ENCODE assay signal across 1 cellular context in the genomic region with DNA sequence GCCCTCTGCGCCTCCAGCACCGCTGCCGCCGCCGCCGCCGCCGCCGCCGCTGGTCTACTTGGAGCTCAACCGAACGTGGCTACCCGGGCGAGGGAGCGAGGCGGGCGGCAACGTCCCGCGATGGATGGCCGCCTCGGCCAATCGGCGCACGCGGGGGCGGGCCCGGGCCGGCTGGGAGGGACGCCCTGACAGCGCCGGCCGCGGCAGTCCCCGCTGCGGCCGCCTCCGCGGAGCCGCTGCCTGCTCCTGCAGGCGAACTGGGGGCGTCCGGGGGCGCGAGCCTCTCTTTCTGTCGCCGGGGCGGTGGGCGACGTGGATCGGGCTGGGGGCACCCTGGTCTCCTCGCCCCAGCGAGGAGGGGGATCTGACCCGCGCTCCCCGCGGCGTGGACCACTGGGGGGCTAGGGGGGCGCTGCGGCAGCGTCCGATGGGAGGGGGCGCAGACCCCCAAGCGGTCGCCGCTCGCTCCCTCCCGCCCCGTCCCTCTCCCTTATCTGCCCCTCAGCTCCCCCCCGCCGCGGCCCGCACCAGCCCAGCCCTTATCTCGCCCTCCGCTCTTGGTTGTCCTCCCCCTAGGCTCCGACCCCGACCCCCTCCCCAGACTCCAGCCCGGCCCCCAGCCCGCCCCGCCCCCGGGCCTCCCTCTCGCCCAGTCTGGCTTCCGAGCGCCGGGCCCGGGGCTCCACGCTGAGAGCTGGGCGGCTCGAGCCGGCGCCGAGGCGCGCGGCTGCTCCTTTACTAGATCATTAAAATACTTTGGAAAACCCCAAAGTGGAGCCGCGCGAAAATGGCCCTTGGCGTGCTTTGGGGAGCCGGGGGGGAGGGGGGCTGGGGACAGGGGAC.
A peak's percentile ranks its signal among the peaks of the same experiment; 100 is the strongest.
TF ChIP-seq lines count a peak whose summit lies in the region.

Gene SSBP3 (minus strand): TSS at position 56 of the 843 bp plus-strand sequence.

TF ChIP-seq in HepG2, 621 proteins besides CTCF, POLR2A, EP300 and RAD21 (continued from another document and continues in another):
- peak; percentile 49; the same call in 1 of the 2 replicates for TF ChIP-seq SIN3A (IDR thresholded peaks at IDR 0.05; ENCODE audit: borderline replicate concordance, low read depth, low read length)
- TF ChIP-seq FOSL1 (CRISPR knock-in tag; IDR thresholded peaks at IDR 0.05; ENCODE audit: borderline replicate concordance): no peak
- no peak for TF ChIP-seq ZNF18 (CRISPR knock-in tag; IDR thresholded peaks at IDR 0.05; ENCODE audit: insufficient replicate concordance)
- TF ChIP-seq ZNF790 (CRISPR knock-in tag; IDR thresholded peaks at IDR 0.05; ENCODE audit: borderline replicate concordance): no peak
- TF ChIP-seq ZSCAN21 (CRISPR knock-in tag; IDR thresholded peaks at IDR 0.05; ENCODE audit: borderline replicate concordance): 0 out of 2 replicates have a peak, but pooled peaks have one; percentile 30
- TF ChIP-seq HNRNPL (IDR thresholded peaks at IDR 0.05; ENCODE audit: low read depth, low read length): no peak
- TF ChIP-seq MIXL1 (CRISPR knock-in tag; IDR thresholded peaks at IDR 0.05): no peak
- 0 out of 2 replicates have a peak, but pooled peaks have one; percentile 35 for TF ChIP-seq POLR2G (IDR thresholded peaks at IDR 0.05; ENCODE audit: low read depth, low read length)
- no peak for TF ChIP-seq MIER2 (CRISPR knock-in tag; IDR thresholded peaks at IDR 0.05)
- TF ChIP-seq SKI (IDR thresholded peaks at IDR 0.05; ENCODE audit: partially characterized antibody): peak; percentile 28
- TF ChIP-seq ATF4 (CRISPR knock-in tag; IDR thresholded peaks at IDR 0.05): no peak
- TF ChIP-seq ARID2 (CRISPR knock-in tag; IDR thresholded peaks at IDR 0.05; ENCODE audit: borderline replicate concordance): no peak
- peak; percentile 74 for TF ChIP-seq SRSF1 (optimal IDR thresholded peaks at IDR 0.05; ENCODE audit: low read depth, low read length)
- TF ChIP-seq ZNF503 (CRISPR knock-in tag; IDR thresholded peaks at IDR 0.05): no peak
- TF ChIP-seq, protein P1, sequence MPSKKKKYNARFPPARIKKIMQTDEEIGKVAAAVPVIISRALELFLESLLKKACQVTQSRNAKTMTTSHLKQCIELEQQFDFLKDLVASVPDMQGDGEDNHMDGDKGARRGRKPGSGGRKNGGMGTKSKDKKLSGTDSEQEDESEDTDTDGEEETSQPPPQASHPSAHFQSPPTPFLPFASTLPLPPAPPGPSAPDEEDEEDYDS (CRISPR knock-in tag; IDR thresholded peaks at IDR 0.05): 0 out of 2 replicates have a peak, but pooled peaks have one; percentile 18
- no peak for TF ChIP-seq MTA1 (CRISPR knock-in tag; IDR thresholded peaks at IDR 0.05; ENCODE audit: borderline replicate concordance)
- peak; percentile 54; the same call in 1 of the 2 replicates for TF ChIP-seq SAP130 (CRISPR knock-in tag; IDR thresholded peaks at IDR 0.05; ENCODE audit: low read depth)
- TF ChIP-seq CC2D1A (CRISPR knock-in tag; IDR thresholded peaks at IDR 0.05): no peak
- TF ChIP-seq MAFF (IDR thresholded peaks at IDR 0.05; ENCODE audit: low read depth, low read length): no peak
- 0 out of 2 replicates have a peak, but pooled peaks have one; percentile 29 for TF ChIP-seq SRY (CRISPR knock-in tag; IDR thresholded peaks at IDR 0.05)
- no peak for TF ChIP-seq CHCHD3 (CRISPR knock-in tag; IDR thresholded peaks at IDR 0.05)
- no peak for TF ChIP-seq TBX2 (CRISPR knock-in tag; IDR thresholded peaks at IDR 0.05; ENCODE audit: borderline replicate concordance)
- no peak for TF ChIP-seq ZNF615 (CRISPR knock-in tag; IDR thresholded peaks at IDR 0.05; ENCODE audit: borderline replicate concordance)
- peak; percentile 29; the same call in 1 of the 2 replicates for TF ChIP-seq SALL1 (CRISPR knock-in tag; IDR thresholded peaks at IDR 0.05)
- TF ChIP-seq, protein P2, sequence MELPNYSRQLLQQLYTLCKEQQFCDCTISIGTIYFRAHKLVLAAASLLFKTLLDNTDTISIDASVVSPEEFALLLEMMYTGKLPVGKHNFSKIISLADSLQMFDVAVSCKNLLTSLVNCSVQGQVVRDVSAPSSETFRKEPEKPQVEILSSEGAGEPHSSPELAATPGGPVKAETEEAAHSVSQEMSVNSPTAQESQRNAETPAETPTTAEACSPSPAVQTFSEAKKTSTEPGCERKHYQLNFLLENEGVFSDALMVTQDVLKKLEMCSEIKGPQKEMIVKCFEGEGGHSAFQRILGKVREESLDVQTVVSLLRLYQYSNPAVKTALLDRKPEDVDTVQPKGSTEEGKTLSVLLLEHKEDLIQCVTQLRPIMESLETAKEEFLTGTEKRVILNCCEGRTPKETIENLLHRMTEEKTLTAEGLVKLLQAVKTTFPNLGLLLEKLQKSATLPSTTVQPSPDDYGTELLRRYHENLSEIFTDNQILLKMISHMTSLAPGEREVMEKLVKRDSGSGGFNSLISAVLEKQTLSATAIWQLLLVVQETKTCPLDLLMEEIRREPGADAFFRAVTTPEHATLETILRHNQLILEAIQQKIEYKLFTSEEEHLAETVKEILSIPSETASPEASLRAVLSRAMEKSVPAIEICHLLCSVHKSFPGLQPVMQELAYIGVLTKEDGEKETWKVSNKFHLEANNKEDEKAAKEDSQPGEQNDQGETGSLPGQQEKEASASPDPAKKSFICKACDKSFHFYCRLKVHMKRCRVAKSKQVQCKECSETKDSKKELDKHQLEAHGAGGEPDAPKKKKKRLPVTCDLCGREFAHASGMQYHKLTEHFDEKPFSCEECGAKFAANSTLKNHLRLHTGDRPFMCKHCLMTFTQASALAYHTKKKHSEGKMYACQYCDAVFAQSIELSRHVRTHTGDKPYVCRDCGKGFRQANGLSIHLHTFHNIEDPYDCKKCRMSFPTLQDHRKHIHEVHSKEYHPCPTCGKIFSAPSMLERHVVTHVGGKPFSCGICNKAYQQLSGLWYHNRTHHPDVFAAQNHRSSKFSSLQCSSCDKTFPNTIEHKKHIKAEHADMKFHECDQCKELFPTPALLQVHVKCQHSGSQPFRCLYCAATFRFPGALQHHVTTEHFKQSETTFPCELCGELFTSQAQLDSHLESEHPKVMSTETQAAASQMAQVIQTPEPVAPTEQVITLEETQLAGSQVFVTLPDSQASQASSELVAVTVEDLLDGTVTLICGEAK (IDR thresholded peaks at IDR 0.05): no peak
- TF ChIP-seq, protein P2 (CRISPR knock-in tag; IDR thresholded peaks at IDR 0.05): no peak; the same call in 1 of the 2 replicates
- TF ChIP-seq ZBTB43 (CRISPR knock-in tag; conservative IDR thresholded peaks at IDR 0.05): no peak
- no peak for TF ChIP-seq ZKSCAN5 (CRISPR knock-in tag; IDR thresholded peaks at IDR 0.05)
- TF ChIP-seq, protein P3, sequence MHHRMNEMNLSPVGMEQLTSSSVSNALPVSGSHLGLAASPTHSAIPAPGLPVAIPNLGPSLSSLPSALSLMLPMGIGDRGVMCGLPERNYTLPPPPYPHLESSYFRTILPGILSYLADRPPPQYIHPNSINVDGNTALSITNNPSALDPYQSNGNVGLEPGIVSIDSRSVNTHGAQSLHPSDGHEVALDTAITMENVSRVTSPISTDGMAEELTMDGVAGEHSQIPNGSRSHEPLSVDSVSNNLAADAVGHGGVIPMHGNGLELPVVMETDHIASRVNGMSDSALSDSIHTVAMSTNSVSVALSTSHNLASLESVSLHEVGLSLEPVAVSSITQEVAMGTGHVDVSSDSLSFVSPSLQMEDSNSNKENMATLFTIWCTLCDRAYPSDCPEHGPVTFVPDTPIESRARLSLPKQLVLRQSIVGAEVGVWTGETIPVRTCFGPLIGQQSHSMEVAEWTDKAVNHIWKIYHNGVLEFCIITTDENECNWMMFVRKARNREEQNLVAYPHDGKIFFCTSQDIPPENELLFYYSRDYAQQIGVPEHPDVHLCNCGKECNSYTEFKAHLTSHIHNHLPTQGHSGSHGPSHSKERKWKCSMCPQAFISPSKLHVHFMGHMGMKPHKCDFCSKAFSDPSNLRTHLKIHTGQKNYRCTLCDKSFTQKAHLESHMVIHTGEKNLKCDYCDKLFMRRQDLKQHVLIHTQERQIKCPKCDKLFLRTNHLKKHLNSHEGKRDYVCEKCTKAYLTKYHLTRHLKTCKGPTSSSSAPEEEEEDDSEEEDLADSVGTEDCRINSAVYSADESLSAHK (CRISPR knock-in tag; IDR thresholded peaks at IDR 0.05; ENCODE audit: borderline replicate concordance): 0 out of 2 replicates have a peak, but pooled peaks have one; percentile 6
- peak; percentile 82 for TF ChIP-seq NFYB (CRISPR knock-in tag; IDR thresholded peaks at IDR 0.05)
- no peak for TF ChIP-seq ZFY (CRISPR knock-in tag; IDR thresholded peaks at IDR 0.05)
- no peak; the same call in 1 of the 2 replicates for TF ChIP-seq ZNF563 (CRISPR knock-in tag; IDR thresholded peaks at IDR 0.05)
- no peak for TF ChIP-seq ZNF891 (CRISPR knock-in tag; IDR thresholded peaks at IDR 0.05)
